ENCODE assay signal across 30 cellular contexts in the genomic region with DNA sequence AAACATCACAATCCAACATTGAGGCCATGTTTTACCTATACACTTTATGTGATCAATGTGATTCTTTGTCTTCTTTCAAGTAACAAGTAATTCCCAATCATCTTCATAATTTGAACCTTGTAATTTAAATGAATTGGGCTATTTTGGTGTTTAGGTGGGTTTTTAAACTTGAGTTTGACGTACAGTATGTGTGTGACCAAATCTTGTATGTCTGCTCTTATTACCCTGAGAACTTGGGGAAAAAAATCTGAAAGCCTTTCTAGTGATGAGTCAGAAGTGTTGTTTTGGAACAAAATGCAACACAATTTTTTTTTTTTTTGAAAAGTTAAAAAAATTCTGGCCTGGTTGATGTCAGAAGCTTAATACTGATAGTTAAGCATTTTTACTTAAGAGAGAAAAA.
DNase-seq lines count a peak whose midpoint lies in the region; ATAC-seq, FAIRE-seq and TF ChIP-seq lines count a peak whose summit lies in the region.
"Had no signal": no experiment of that assay in that cellular context is flagged by ENCODE, and none has a peak within 500 bp of the region (broad histone marks: within the 10 kb centered on the region; RNA-seq: fewer than 3 reads in every experiment).

No MANE protein-coding gene starts in this region.

- no peaks in the 10 kb centered on the region for H3K36me3 Mint-ChIP-seq in astrocyte (ENCODE audit: low read depth, unreplicated experiment)
- H3K36me3 Mint-ChIP-seq: activated CD8-positive, alpha-beta memory T cell treated with anti-CD3 and anti-CD28 coated beads, Interleukin-2, amount 10 ng/mL, durations not matched to agents 7 days and 5 days had no signal

- H3K27ac ChIP-seq in left ventricle myocardium inferior (replicated peaks) (peak overlapping the region; percentile 65), astrocyte (ENCODE audit: low read depth, low read length) (no peak overlapping the region), foreskin keratinocyte (no peak overlapping the region)
- H3K27ac ChIP-seq: upper lobe of right lung had no signal

- TF ChIP-seq CTCF in left ventricle myocardium inferior (IDR thresholded peaks at IDR 0.05; ENCODE audit: borderline replicate concordance) (no peak), astrocyte (IDR thresholded peaks at IDR 0.05; ENCODE audit: insufficient read depth, low read depth, low read length) (no peak), fibroblast of pulmonary artery (IDR thresholded peaks at IDR 0.05; ENCODE audit: low read length, missing control alignments) (no peak), foreskin keratinocyte (conservative IDR thresholded peaks at IDR 0.05) (no peak)

- H3K4me1 ChIP-seq in left ventricle myocardium inferior = peaks cover 23% of the 10 kb centered on the region
- H3K4me1 ChIP-seq in astrocyte (ENCODE audit: insufficient read depth, low read length) = peaks cover 25% of the 10 kb centered on the region
- peaks cover 23% of the 10 kb centered on the region for H3K4me1 ChIP-seq in foreskin keratinocyte
- H3K4me1 ChIP-seq: upper lobe of right lung had no signal

- H3K27me3 ChIP-seq in left ventricle myocardium inferior (ENCODE audit: low read depth) (no peaks in the 10 kb centered on the region), astrocyte (ENCODE audit: insufficient read depth, low read length) (peaks cover 2% of the 10 kb centered on the region), foreskin keratinocyte (peaks cover 48% of the 10 kb centered on the region)
- H3K27me3 ChIP-seq: ovary, upper lobe of right lung had no signal

- H3K4me2 ChIP-seq in astrocyte (ENCODE audit: low read length) = no peak overlapping the region

- no peak overlapping the region for H3K27ac Mint-ChIP-seq in astrocyte (ENCODE audit: unreplicated experiment)
- H3K27ac Mint-ChIP-seq: activated CD8-positive, alpha-beta memory T cell treated with anti-CD3 and anti-CD28 coated beads, Interleukin-2, amount 10 ng/mL, durations not matched to agents 7 days and 5 days; T-helper 1 cell treated with Interleukin-12 subunit alpha and Interleukin-12 subunit beta and Interleukin-4 antibody, amounts not matched to agents 30 μg/mL and 1 μg/mL, for 36 hours had no signal

- H2AFZ ChIP-seq in astrocyte (ENCODE audit: low read depth, low read length) = no peak overlapping the region

- ATAC-seq in Right ventricle myocardium inferior (no peak), foreskin keratinocyte (no peak), GM21515 (IDR thresholded peaks at IDR 0.05; ENCODE audit: unreplicated experiment) (no peak)
- ATAC-seq: activated CD8-positive, alpha-beta memory T cell treated with anti-CD3 and anti-CD28 coated beads, Interleukin-2, amount 10 ng/mL, durations not matched to agents 7 days and 5 days; activated T-cell treated with anti-CD3 and anti-CD28 coated beads, Interleukin-2, amount 50 U/mL, for 4 hours; left lobe of liver; stimulated activated effector memory CD8-positive, alpha-beta T cell treated with anti-CD3 and anti-CD28 coated beads, Interleukin-12 subunit alpha, Interleukin-12 subunit beta, amount 100 ng/mL, for 72 hours; upper lobe of right lung had no signal

- peaks cover 1% of the 10 kb centered on the region for H3K27me3 Mint-ChIP-seq in astrocyte (ENCODE audit: low read depth, unreplicated experiment)
- H3K27me3 Mint-ChIP-seq: IgD-negative memory B cell had no signal

- H3K4me3 Mint-ChIP-seq in astrocyte (ENCODE audit: unreplicated experiment) = no peak overlapping the region
- H3K4me3 Mint-ChIP-seq: activated CD8-positive, alpha-beta memory T cell treated with anti-CD3 and anti-CD28 coated beads, Interleukin-2, amount 10 ng/mL, durations not matched to agents 7 days and 5 days; activated T-cell treated with anti-CD3 and anti-CD28 coated beads, Interleukin-2, amount 50 U/mL, for 4 hours; IgD-negative memory B cell; neural crest cell; stimulated activated effector memory CD8-positive, alpha-beta T cell treated with anti-CD3 and anti-CD28 coated beads, Interleukin-12 subunit alpha, Interleukin-12 subunit beta, amount 100 ng/mL, for 72 hours; T-helper 1 cell treated with Interleukin-12 subunit alpha and Interleukin-12 subunit beta and Interleukin-4 antibody, amounts not matched to agents 30 μg/mL and 1 μg/mL, for 36 hours had no signal

- intact Hi-C loops in left ventricle myocardium inferior (cut with micrococcal nuclease) = loop anchor here (5.0 kb wide), 1 partner anchor 35 kb away; no protein-coding TSS in a partner anchor
- intact Hi-C loops in Right ventricle myocardium inferior (cut with DNase I) = no loop called here

- H3K36me3 ChIP-seq in left ventricle myocardium inferior (no peaks in the 10 kb centered on the region), astrocyte (ENCODE audit: insufficient read depth, low read length) (no peaks in the 10 kb centered on the region)
- H3K36me3 ChIP-seq: ovary, upper lobe of right lung had no signal

- H3K4me3 ChIP-seq in left ventricle myocardium inferior (no peak overlapping the region), astrocyte (ENCODE audit: insufficient read depth, low read depth, low read length) (no peak overlapping the region), fibroblast of pulmonary artery (replicated peaks; ENCODE audit: low read depth, low read length) (no peak overlapping the region)
- H3K4me3 ChIP-seq: ovary, upper lobe of right lung had no signal

- H3K9me3 Mint-ChIP-seq in astrocyte (ENCODE audit: unreplicated experiment) = no peaks in the 10 kb centered on the region
- H3K9me3 Mint-ChIP-seq: stimulated activated effector memory CD8-positive, alpha-beta T cell treated with anti-CD3 and anti-CD28 coated beads, Interleukin-12 subunit alpha, Interleukin-12 subunit beta, amount 100 ng/mL, for 72 hours; T-helper 1 cell treated with Interleukin-12 subunit alpha and Interleukin-12 subunit beta and Interleukin-4 antibody, amounts not matched to agents 30 μg/mL and 1 μg/mL, for 36 hours had no signal

- peaks cover 52% of the 10 kb centered on the region for H3K4me1 Mint-ChIP-seq in astrocyte (ENCODE audit: low read depth, unreplicated experiment)

- no peaks in the 10 kb centered on the region for H4K20me1 ChIP-seq in astrocyte (ENCODE audit: insufficient read depth, low read length)

- H3K79me2 ChIP-seq in astrocyte (ENCODE audit: insufficient read depth, low read length) = no peaks in the 10 kb centered on the region

- peaks cover 5% of the 10 kb centered on the region for H3K9me3 ChIP-seq in left ventricle myocardium inferior (replicated peaks)
- no peaks in the 10 kb centered on the region for H3K9me3 ChIP-seq in astrocyte (ENCODE audit: insufficient read depth, low read depth, low read length)
- H3K9me3 ChIP-seq: ovary, upper lobe of right lung had no signal

- FAIRE-seq in astrocyte (lab: Jason Lieb, UNC) = peak; percentile 37
- FAIRE-seq: TTC549 had no signal

- H3K9ac ChIP-seq in astrocyte (ENCODE audit: low read length) = no peak overlapping the region

- no peak for DNase-seq in left ventricle myocardium inferior
- no peak for DNase-seq in Right ventricle myocardium inferior (ENCODE audit: missing footprints)
- peak; percentile 70 for DNase-seq in astrocyte (ENCODE audit: low read depth)
- peak; percentile 15 for DNase-seq in fibroblast of pulmonary artery (ENCODE audit: low read depth)
- DNase-seq in foreskin keratinocyte = no peak
- DNase-seq in NCI-H748 (lab: John Stamatoyannopoulos, UW; ENCODE audit: unreplicated experiment) = no peak
- DNase-seq in AG08396 (ENCODE audit: low spot score) = no peak
- DNase-seq: activated CD4-positive, CD25-positive, alpha-beta regulatory T cell; activated CD8-positive, alpha-beta memory T cell treated with anti-CD3 and anti-CD28 coated beads, Interleukin-2, amount 10 ng/mL, durations not matched to agents 7 days and 5 days; activated gamma-delta T cell treated with Interleukin-2 at 50 U/mL for 16 hours; activated T-cell treated with anti-CD3 and anti-CD28 coated beads, Interleukin-2, amount 50 U/mL, for 4 hours; amniotic stem cell; cortex of kidney; DMS79; GDM1; hippocampal formation; mesenchymal stem cell; NCI-H1048; NCI-H1694; NCI-H446; NCI-H774; ovary; upper lobe of right lung had no signal

Comparison
In these comparisons a context has a peak if more than half of its experiments do, and no peak if none do; other contexts are left out.
1. DNase-seq: peak in astrocyte (single experiment) and fibroblast of pulmonary artery (single experiment); none in left ventricle myocardium inferior (single experiment), Right ventricle myocardium inferior (single experiment), foreskin keratinocyte (0 of 2), NCI-H748 (single experiment) and AG08396 (single experiment).